ENCODE assay signal across 1 cellular context in the genomic region with DNA sequence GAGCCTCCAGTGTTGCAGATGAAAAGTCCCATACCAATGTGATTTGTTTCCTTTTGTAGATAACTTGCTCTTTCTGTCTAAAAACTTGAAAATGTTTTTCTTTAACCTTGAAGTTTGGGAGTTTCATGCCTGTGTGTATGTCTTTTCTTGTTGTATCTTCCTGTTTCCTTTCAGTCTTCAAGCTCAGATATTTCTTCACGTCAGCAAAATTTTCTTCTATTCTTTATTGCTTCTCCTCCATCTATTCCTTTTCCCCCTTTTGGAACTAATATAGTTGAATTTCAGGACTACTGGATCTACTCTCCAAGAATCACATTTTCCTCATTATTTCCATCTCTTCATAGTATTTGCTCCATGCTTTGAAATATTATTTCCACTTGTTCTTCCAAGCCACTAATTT.
TF ChIP-seq lines count a peak whose summit lies in the region.

No MANE protein-coding gene starts in this region.

TF ChIP-seq in K562, 482 proteins besides CTCF, POLR2A, EP300 and RAD21:
- TF ChIP-seq, protein P1, sequence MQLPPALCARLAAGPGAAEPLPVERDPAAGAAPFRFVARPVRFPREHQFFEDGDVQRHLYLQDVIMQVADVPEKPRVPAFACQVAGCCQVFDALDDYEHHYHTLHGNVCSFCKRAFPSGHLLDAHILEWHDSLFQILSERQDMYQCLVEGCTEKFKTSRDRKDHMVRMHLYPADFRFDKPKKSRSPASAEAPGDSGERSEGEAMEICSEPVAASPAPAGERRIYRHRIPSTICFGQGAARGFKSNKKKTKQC (CRISPR knock-in tag; IDR thresholded peaks at IDR 0.05) = no peak
- TF ChIP-seq MAFF (IDR thresholded peaks at IDR 0.05; ENCODE audit: low read length) (peak; percentile 79), GATAD2A (IDR thresholded peaks at IDR 0.05) (no peak), ZNF584 (CRISPR knock-in tag; IDR thresholded peaks at IDR 0.05; ENCODE audit: low read depth) (no peak), C11orf30 (IDR thresholded peaks at IDR 0.05; ENCODE audit: low read depth) (peak; percentile 89), MAFG (tag; conservative IDR thresholded peaks at IDR 0.05) (peak; percentile 87), CBX8 (IDR thresholded peaks at IDR 0.05; ENCODE audit: borderline replicate concordance, extremely low read depth, low read depth, low read length, poor library complexity, severe bottlenecking) (no peak), FOXM1 (IDR thresholded peaks at IDR 0.05; ENCODE audit: low read depth) (no peak), FOXM1 (CRISPR knock-in tag; IDR thresholded peaks at IDR 0.05; ENCODE audit: low read depth) (no peak), ZNF316 (IDR thresholded peaks at IDR 0.05) (peak; percentile 96), POLR3G (IDR thresholded peaks at IDR 0.05; ENCODE audit: extremely low read depth, insufficient read length, insufficient replicate concordance) (no peak), MAFK (IDR thresholded peaks at IDR 0.05; ENCODE audit: low read length) (peak; percentile 77), CHCHD3 (CRISPR knock-in tag; IDR thresholded peaks at IDR 0.05) (no peak)
- TF ChIP-seq, protein P2, sequence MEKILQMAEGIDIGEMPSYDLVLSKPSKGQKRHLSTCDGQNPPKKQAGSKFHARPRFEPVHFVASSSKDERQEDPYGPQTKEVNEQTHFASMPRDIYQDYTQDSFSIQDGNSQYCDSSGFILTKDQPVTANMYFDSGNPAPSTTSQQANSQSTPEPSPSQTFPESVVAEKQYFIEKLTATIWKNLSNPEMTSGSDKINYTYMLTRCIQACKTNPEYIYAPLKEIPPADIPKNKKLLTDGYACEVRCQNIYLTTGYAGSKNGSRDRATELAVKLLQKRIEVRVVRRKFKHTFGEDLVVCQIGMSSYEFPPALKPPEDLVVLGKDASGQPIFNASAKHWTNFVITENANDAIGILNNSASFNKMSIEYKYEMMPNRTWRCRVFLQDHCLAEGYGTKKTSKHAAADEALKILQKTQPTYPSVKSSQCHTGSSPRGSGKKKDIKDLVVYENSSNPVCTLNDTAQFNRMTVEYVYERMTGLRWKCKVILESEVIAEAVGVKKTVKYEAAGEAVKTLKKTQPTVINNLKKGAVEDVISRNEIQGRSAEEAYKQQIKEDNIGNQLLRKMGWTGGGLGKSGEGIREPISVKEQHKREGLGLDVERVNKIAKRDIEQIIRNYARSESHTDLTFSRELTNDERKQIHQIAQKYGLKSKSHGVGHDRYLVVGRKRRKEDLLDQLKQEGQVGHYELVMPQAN (IDR thresholded peaks at IDR 0.05; ENCODE audit: borderline replicate concordance) = no peak
